2 cellular contexts compared by ENCODE assay signal in the genomic region with DNA sequence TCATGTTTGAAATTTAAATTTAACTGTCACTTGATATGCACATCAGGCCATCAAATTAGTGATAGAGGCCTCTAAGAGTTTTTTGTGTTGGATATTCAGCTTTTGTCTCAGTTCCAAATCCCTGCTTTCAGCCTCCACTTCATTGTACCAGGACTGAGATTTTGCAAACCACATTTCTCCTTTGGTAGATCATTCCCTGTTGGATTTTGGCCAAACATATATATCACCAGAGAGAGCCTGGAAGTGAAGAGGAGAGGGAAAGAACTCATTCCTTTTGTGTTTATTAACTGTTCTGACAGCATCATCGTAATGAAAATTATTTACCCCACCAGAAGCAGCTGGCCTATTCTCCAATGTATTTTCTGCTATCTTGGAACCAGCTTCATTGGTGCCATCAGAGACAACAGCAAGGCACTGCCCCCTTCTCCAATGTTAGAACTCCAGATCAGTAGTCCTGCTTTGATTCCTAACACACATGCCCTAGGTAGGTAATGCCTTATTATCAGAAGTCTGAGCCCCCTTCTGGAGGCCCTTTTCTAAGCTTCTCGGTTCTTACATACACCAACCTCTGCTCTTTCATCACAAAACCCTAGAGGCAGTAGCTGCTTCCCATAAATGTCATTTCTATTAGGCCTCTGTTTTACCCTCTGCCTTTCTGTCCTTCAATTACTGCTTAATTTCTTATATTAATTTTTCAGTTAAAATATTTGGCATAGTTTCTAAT.
TF ChIP-seq lines count a peak whose summit lies in the region.

No MANE protein-coding gene starts in this region.

TF ChIP-seq in SK-N-SH treated with all-trans-retinoic acid at 6 μM for 48 hours, 23 proteins besides CTCF, POLR2A, EP300 and RAD21:
- TF ChIP-seq ISL1 (CRISPR knock-in tag; IDR thresholded peaks at IDR 0.05) (peak; percentile 19; the same call in 1 of the 2 replicates), ZNF70 (CRISPR knock-in tag; IDR thresholded peaks at IDR 0.05) (no peak), BACH2 (CRISPR knock-in tag; IDR thresholded peaks at IDR 0.05; ENCODE audit: borderline replicate concordance) (no peak)
- TF ChIP-seq, protein P1, sequence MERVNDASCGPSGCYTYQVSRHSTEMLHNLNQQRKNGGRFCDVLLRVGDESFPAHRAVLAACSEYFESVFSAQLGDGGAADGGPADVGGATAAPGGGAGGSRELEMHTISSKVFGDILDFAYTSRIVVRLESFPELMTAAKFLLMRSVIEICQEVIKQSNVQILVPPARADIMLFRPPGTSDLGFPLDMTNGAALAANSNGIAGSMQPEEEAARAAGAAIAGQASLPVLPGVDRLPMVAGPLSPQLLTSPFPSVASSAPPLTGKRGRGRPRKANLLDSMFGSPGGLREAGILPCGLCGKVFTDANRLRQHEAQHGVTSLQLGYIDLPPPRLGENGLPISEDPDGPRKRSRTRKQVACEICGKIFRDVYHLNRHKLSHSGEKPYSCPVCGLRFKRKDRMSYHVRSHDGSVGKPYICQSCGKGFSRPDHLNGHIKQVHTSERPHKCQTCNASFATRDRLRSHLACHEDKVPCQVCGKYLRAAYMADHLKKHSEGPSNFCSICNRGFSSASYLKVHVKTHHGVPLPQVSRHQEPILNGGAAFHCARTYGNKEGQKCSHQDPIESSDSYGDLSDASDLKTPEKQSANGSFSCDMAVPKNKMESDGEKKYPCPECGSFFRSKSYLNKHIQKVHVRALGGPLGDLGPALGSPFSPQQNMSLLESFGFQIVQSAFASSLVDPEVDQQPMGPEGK (CRISPR knock-in tag; IDR thresholded peaks at IDR 0.05; ENCODE audit: borderline replicate concordance) = no peak

TF ChIP-seq in SK-N-SH, 30 proteins besides CTCF, POLR2A, EP300 and RAD21:
- TF ChIP-seq, protein P2, sequence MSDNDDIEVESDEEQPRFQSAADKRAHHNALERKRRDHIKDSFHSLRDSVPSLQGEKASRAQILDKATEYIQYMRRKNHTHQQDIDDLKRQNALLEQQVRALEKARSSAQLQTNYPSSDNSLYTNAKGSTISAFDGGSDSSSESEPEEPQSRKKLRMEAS (IDR thresholded peaks at IDR 0.05; ENCODE audit: low read depth) = no peak
- TF ChIP-seq YY1 (IDR thresholded peaks at IDR 0.05; ENCODE audit: low read depth) = no peak
